Comparison of ENCODE assay signal across 1 cellular context in genomic region chr17:17680477-17681186, GRCh38.
TF ChIP-seq lines count a peak whose summit lies in the region.

No MANE protein-coding gene starts in this region.

TF ChIP-seq in GM23338, 12 proteins besides CTCF, POLR2A, EP300 and RAD21 (continued from another document):
- TF ChIP-seq ZNF331 (CRISPR knock-in tag; IDR thresholded peaks at IDR 0.05; ENCODE audit: low read depth) (no peak), ZNF462 (CRISPR knock-in tag; IDR thresholded peaks at IDR 0.05) (no peak), ZNF114 (CRISPR knock-in tag; IDR thresholded peaks at IDR 0.05) (no peak), EZH2phosphoT487 (IDR thresholded peaks at IDR 0.05; ENCODE audit: unreplicated experiment) (no peak)
TF ChIP-seq in GM23338: peak in this region for 0.
